Comparison of ENCODE assay signal across 14 cellular contexts in genomic region chr9:110130791-110131416, GRCh38.
DNase-seq lines count a peak whose midpoint lies in the region; ATAC-seq, FAIRE-seq and TF ChIP-seq lines count a peak whose summit lies in the region.
"Had no signal": no experiment of that assay in that cellular context is flagged by ENCODE, and none has a peak within 500 bp of the region (broad histone marks: within the 10 kb centered on the region; RNA-seq: fewer than 3 reads in every experiment).

No MANE protein-coding gene starts in this region.

- H2BK15ac ChIP-seq in H1 (ENCODE audit: low read length) (no peak overlapping the region), neuronal stem cell (ENCODE audit: low read length) (no peak overlapping the region)

- TF ChIP-seq EP300 in H1 (IDR thresholded peaks at IDR 0.05; ENCODE audit: borderline replicate concordance in 1 of 2, low read depth in 2 of 2, low read length in 2 of 2), result no peak

- intact Hi-C loops in kidney (cut with DNase I), result no loop called here

- TF ChIP-seq RAD21 in H1 (IDR thresholded peaks at IDR 0.05 in 1 of 2, conservative IDR thresholded peaks at IDR 0.05 in 1 of 2; ENCODE audit: low read depth in 2 of 2, low read length in 2 of 2), result no peak

- no peak for ATAC-seq in GM21619 (IDR thresholded peaks at IDR 0.05; ENCODE audit: unreplicated experiment)

- FAIRE-seq in H1 (lab: Jason Lieb, UNC) (no peak), kidney (lab: Jason Lieb, UNC) (no peak)

- no peak for TF ChIP-seq CTCF in H1 (IDR thresholded peaks at IDR 0.05; ENCODE audit: control extremely low read depth in 1 of 3, insufficient read depth in 1 of 3, low read depth in 1 of 3, low read length in 3 of 3)
- no peak for TF ChIP-seq CTCF in kidney (IDR thresholded peaks at IDR 0.05; ENCODE audit: borderline replicate concordance, extremely low read depth, insufficient read depth)

- H3K18ac ChIP-seq in H1 (ENCODE audit: extremely low read depth, low read length) (no peak overlapping the region; the same call in 1 of the 2 replicates), neuronal stem cell (ENCODE audit: low read length) (no peak overlapping the region)

- peaks cover 4% of the 10 kb centered on the region; the same call in 1 of the 2 replicates for H3K79me1 ChIP-seq in H1 (ENCODE audit: low read depth, low read length)
- H3K79me1 ChIP-seq in neuronal stem cell (ENCODE audit: low read depth, low read length), result no peaks in the 10 kb centered on the region

- no peak overlapping the region for H4K91ac ChIP-seq in H1 (replicated peaks; ENCODE audit: insufficient read length, low read length)
- no peak overlapping the region for H4K91ac ChIP-seq in neuronal stem cell (ENCODE audit: low read depth, low read length, poor library complexity)

- peak overlapping the region; percentile 51; the same call in 1 of the 2 replicates for H2BK12ac ChIP-seq in H1 (ENCODE audit: low read depth, low read length)
- H2BK12ac ChIP-seq in neuronal stem cell (ENCODE audit: low read length), result no peak overlapping the region

- H4K8ac ChIP-seq in H1 (ENCODE audit: extremely low read depth, insufficient read depth, low read length), result no peak overlapping the region
- no peak overlapping the region for H4K8ac ChIP-seq in neuronal stem cell (ENCODE audit: low read depth, low read length)

- peaks cover 97% of the 10 kb centered on the region for H3K79me2 ChIP-seq in ACC112 (ENCODE audit: control insufficient read depth, insufficient read depth, low read length, unreplicated experiment)
- H3K79me2 ChIP-seq in H1 (ENCODE audit: control insufficient read depth in 1 of 2, insufficient read depth in 2 of 2, low read length in 2 of 2), result peaks cover 0 to 57% of the 10 kb centered on the region in 2 experiments; a peak in 2 of 4 replicates

- H2BK20ac ChIP-seq in H1 (ENCODE audit: low read length), result no peak overlapping the region

- H3K27me3 ChIP-seq in ACC112 (ENCODE audit: insufficient read depth, low read length), result no peaks in the 10 kb centered on the region
- no peaks in the 10 kb centered on the region for H3K27me3 ChIP-seq in H1 (replicated peaks in 1 of 4; ENCODE audit: control insufficient read depth in 3 of 4, extremely low read depth in 1 of 4, insufficient read depth in 3 of 4, low read length in 3 of 4)
- no peaks in the 10 kb centered on the region for H3K27me3 ChIP-seq in neuronal stem cell (ENCODE audit: control insufficient read depth in 3 of 3, insufficient read depth in 3 of 3, low read depth in 1 of 3, low read length in 3 of 3)
- H3K27me3 ChIP-seq: cardiac muscle cell, ovary had no signal

- H2BK120ac ChIP-seq in H1 (replicated peaks; ENCODE audit: low read depth, low read length), result no peak overlapping the region
- H2BK120ac ChIP-seq in neuronal stem cell (ENCODE audit: low read depth, low read length), result no peak overlapping the region

- H3K9me3 ChIP-seq in H1 (ENCODE audit: insufficient read depth in 2 of 2, low read depth in 1 of 2, low read length in 1 of 2), result no peaks in the 10 kb centered on the region
- no peaks in the 10 kb centered on the region for H3K9me3 ChIP-seq in neuronal stem cell (replicated peaks in 1 of 2; ENCODE audit: control insufficient read depth in 2 of 2, insufficient read depth in 1 of 2, low read depth in 1 of 2, low read length in 2 of 2)
- H3K9me3 ChIP-seq in kidney (ENCODE audit: control insufficient read depth in 1 of 2, low read length in 2 of 2), result no peaks in the 10 kb centered on the region
- H3K9me3 ChIP-seq: ovary had no signal

- no peak overlapping the region for H3K4ac ChIP-seq in H1 (replicated peaks; ENCODE audit: insufficient read length, low read depth, low read length)
- H3K4ac ChIP-seq in neuronal stem cell (ENCODE audit: low read length), result no peak overlapping the region

- no peak overlapping the region for H2BK5ac ChIP-seq in H1 (ENCODE audit: low read depth, low read length)
- no peak overlapping the region for H2BK5ac ChIP-seq in neuronal stem cell (ENCODE audit: low read length)

- peak; percentile 29 for DNase-seq in NCI-H226
- no peak for DNase-seq in H1 (ENCODE audit: low read depth in 1 of 2, low spot score in 2 of 2)
- no peak for DNase-seq in neuronal stem cell (ENCODE audit: low spot score)
- no peak for DNase-seq in NCI-H748 treated with DMSO at 0.1 percent for 48 hours (lab: John Stamatoyannopoulos, UW)
- DNase-seq in kidney, result no peak
- DNase-seq in substantia nigra (lab: John Stamatoyannopoulos, UW), result no peak
- DNase-seq: activated naive CD8-positive, alpha-beta T cell treated with anti-CD3 and anti-CD28 coated beads, Interleukin-2, amount 10 ng/mL, durations not matched to agents 7 days and 5 days; activated T-cell treated with anti-CD3 and anti-CD28 coated beads, Interleukin-2, amount 50 U/mL, for 48 hours; GDM1; NCI-H2107; ovary had no signal

- no peak for TF ChIP-seq POLR2A in H1 (IDR thresholded peaks at IDR 0.05; ENCODE audit: control extremely low read depth in 1 of 2, low read depth in 2 of 2, low read length in 2 of 2)

- H3K4me2 ChIP-seq in H1 (ENCODE audit: insufficient read depth in 1 of 2, low read depth in 2 of 2, low read length in 2 of 2), result peak overlapping the region; percentile 8 to 34; a peak in 2 of 4 replicates
- H3K4me2 ChIP-seq in neuronal stem cell (ENCODE audit: insufficient read depth, low read length, poor library complexity, severe bottlenecking), result no peak overlapping the region

- H3K36me3 ChIP-seq in ACC112 (ENCODE audit: insufficient read depth, low read length) (no peaks in the 10 kb centered on the region), H1 (ENCODE audit: control insufficient read depth in 2 of 4, insufficient read depth in 4 of 4, low read length in 3 of 4) (peaks cover 0 to under 1% (median 0%) of the 10 kb centered on the region in 4 experiments; a peak in 1 of 8 replicates), neuronal stem cell (replicated peaks in 1 of 2; ENCODE audit: control insufficient read depth in 2 of 2, insufficient read depth in 2 of 2, low read length in 2 of 2) (peaks cover 0 to 46% of the 10 kb centered on the region in 2 donors), kidney (ENCODE audit: control insufficient read depth in 1 of 2, insufficient read depth in 2 of 2, low read length in 2 of 2) (no peaks in the 10 kb centered on the region)
- H3K36me3 ChIP-seq: cardiac muscle cell, ovary had no signal

- peaks cover 93% of the 10 kb centered on the region for H3K4me1 ChIP-seq in ACC112 (ENCODE audit: control insufficient read depth, insufficient read depth, low read length, unreplicated experiment)
- H3K4me1 ChIP-seq in H1 (replicated peaks in 1 of 4; ENCODE audit: control insufficient read depth in 3 of 4, insufficient read depth in 4 of 4, low read length in 3 of 4), result peaks cover 6 to 37% (median 30%) of the 10 kb centered on the region in 4 experiments
- H3K4me1 ChIP-seq in neuronal stem cell (ENCODE audit: control insufficient read depth in 2 of 2, insufficient read depth in 1 of 2, low read depth in 1 of 2, low read length in 2 of 2), result peaks cover 14 to 41% of the 10 kb centered on the region in 2 donors
- H3K4me1 ChIP-seq in kidney (ENCODE audit: control insufficient read depth in 1 of 2, insufficient read depth in 1 of 2, low read depth in 1 of 2, low read length in 2 of 2), result peaks cover 36 to 55% of the 10 kb centered on the region in 2 donors

- peaks cover under 1 to 7% of the 10 kb centered on the region in 2 experiments for H4K20me1 ChIP-seq in H1 (replicated peaks in 1 of 2; ENCODE audit: control insufficient read depth in 1 of 2, insufficient read depth in 2 of 2, low read length in 2 of 2)

- H2AK5ac ChIP-seq in H1 (ENCODE audit: low read depth, low read length), result no peak overlapping the region
- no peak overlapping the region for H2AK5ac ChIP-seq in neuronal stem cell (ENCODE audit: low read depth, low read length)

- no peak overlapping the region for H3K56ac ChIP-seq in H1 (replicated peaks; ENCODE audit: insufficient read length, low read depth, low read length)

- H3K14ac ChIP-seq in H1 (ENCODE audit: insufficient read length), result no peak overlapping the region
- H3K14ac ChIP-seq in neuronal stem cell (ENCODE audit: low read length), result no peak overlapping the region

- H3K23me2 ChIP-seq in H1 (ENCODE audit: low read depth, low read length), result no peaks in the 10 kb centered on the region

- H3K9ac ChIP-seq in H1 (replicated peaks in 1 of 4; ENCODE audit: extremely low read depth in 1 of 4, low read depth in 3 of 4, low read length in 3 of 4), result no peak overlapping the region
- H3K9ac ChIP-seq in neuronal stem cell (ENCODE audit: low read depth, low read length, poor library complexity), result no peak overlapping the region
- H3K9ac ChIP-seq in kidney (ENCODE audit: low read length in 2 of 2), result no peak overlapping the region

- POLR2A ChIA-PET in H1 (lab: Charles Lee; ENCODE audit: partially characterized antibody), result interaction anchor here (1.5 kb wide), 1 partner anchor 35 kb away, joined by 4 read pairs; no protein-coding TSS in a partner anchor

- H3K23ac ChIP-seq in H1 (ENCODE audit: insufficient read length), result no peak overlapping the region
- H3K23ac ChIP-seq in neuronal stem cell (ENCODE audit: low read depth, low read length, poor library complexity), result no peak overlapping the region

- H4K5ac ChIP-seq in H1 (ENCODE audit: insufficient read length, low read depth, low read length), result no peak overlapping the region

- H3K27ac ChIP-seq in ACC112 (ENCODE audit: low read depth, low read length) (peak overlapping the region; percentile 94), H1 (ENCODE audit: low read depth, low read length) (0 out of 2 replicates have a peak overlapping the region, but pooled peaks have one; percentile 32), neuronal stem cell (replicated peaks; ENCODE audit: low read length) (peak overlapping the region; percentile 36), kidney (ENCODE audit: low read depth in 2 of 2, low read length in 2 of 2) (peak overlapping the region in 1 of 2 donors; percentile 2), substantia nigra (ENCODE audit: low read depth, low read length, poor library complexity, severe bottlenecking) (no peak overlapping the region)
- H3K27ac ChIP-seq: cardiac muscle cell, ovary had no signal

- CTCF ChIA-PET in H1 (lab: Charles Lee; ENCODE audit: partially characterized antibody), result interaction anchor here (0.7 to 2.0 kb wide), 6 partner anchors 13 to 229 kb away, joined by 3 to 6 read pairs (median 4); no protein-coding TSS in a partner anchor

- WGBS in H1 (ENCODE audit: extremely low coverage in 1 of 2, insufficient coverage in 1 of 2, insufficient read length in 1 of 2, insufficient replicate concordance in 2 of 2, low coverage in 1 of 2, low lambda C conversion rate in 2 of 2, missing lambda C conversion rate in 1 of 2), 2 experiments, result 55% methylated on average over 6 of the region's 6 CpGs; no CpG with 5 or more reads in 1 of the 2 experiments
- no CpG with 5 or more reads among the region's 6 CpGs for WGBS in neuronal stem cell (ENCODE audit: extremely low coverage in 2 of 2, insufficient read length in 2 of 2, insufficient replicate concordance in 1 of 2), 2 donors

- H3K4me3 ChIP-seq in ACC112 (ENCODE audit: low read depth, low read length) (no peak overlapping the region), H1 (ENCODE audit: extremely low read depth in 1 of 4, insufficient read depth in 2 of 4, low read depth in 3 of 4, low read length in 4 of 4) (peak overlapping the region in 1 of 4 experiments; percentile 11; a peak in 1 of 8 replicates), neuronal stem cell (ENCODE audit: low read length in 2 of 2) (no peak overlapping the region), kidney (ENCODE audit: low read length in 2 of 2) (no peak overlapping the region)
- H3K4me3 ChIP-seq: cardiac muscle cell, ovary had no signal

- H2AFZ ChIP-seq in ACC112 (ENCODE audit: low read length, unreplicated experiment) (no peak overlapping the region), H1 (ENCODE audit: low read length) (no peak overlapping the region), neuronal stem cell (ENCODE audit: low read length) (no peak overlapping the region)
